Comparison of ENCODE assay signal across 12 cellular contexts in genomic region chr17:49439673-49440571, GRCh38.
DNase-seq lines count a peak whose midpoint lies in the region; FAIRE-seq lines count a peak whose summit lies in the region.
"Had no signal": no experiment of that assay in that cellular context is flagged by ENCODE, and none has a peak within 500 bp of the region (broad histone marks: within the 10 kb centered on the region; RNA-seq: fewer than 3 reads in every experiment).

No MANE protein-coding gene starts in this region.

- FAIRE-seq in RCC 7860 (lab: Jason Lieb, UNC) (no peak), urothelium cell line (lab: Jason Lieb, UNC) (peak; percentile 78)

- no peaks in the 10 kb centered on the region for H3K4me1 Mint-ChIP-seq in activated naive CD4-positive, alpha-beta T cell treated with anti-CD3 and anti-CD28 coated beads, Interleukin-2, amount 50 U/mL, for 24 hours

- no peak for DNase-seq in activated naive CD4-positive, alpha-beta T cell treated with Interleukin-2 at 50 U/mL for 16 hours
- DNase-seq in RCC 7860 (ENCODE audit: low spot score) = peak; percentile 79
- DNase-seq in islet precursor cell = peak; percentile 52
- peak; percentile 66 for DNase-seq in urothelium cell line (ENCODE audit: low spot score)
- DNase-seq in middle frontal gyrus (ENCODE audit: extremely low spot score, low spot score) = no peak
- DNase-seq in activated CD4-positive, alpha-beta T cell treated with anti-CD3 and anti-CD28 coated beads for 1 hour = no peak
- DNase-seq in GM03348 (ENCODE audit: low spot score) = no peak
- DNase-seq: activated CD4-positive, CD25-positive, alpha-beta regulatory T cell treated with anti-CD3 and anti-CD28 coated beads, Interleukin-2, amount 50 U/mL, for 72 hours; activated T-cell treated with anti-CD3 and anti-CD28 coated beads, Interleukin-2, amount 50 U/mL, for 72 hours; dorsolateral prefrontal cortex had no signal

- peaks cover 22% of the 10 kb centered on the region for H3K27me3 Mint-ChIP-seq in activated naive CD4-positive, alpha-beta T cell treated with anti-CD3 and anti-CD28 coated beads, Interleukin-2, amount 50 U/mL, for 24 hours

- no peak overlapping the region for H3K4me3 Mint-ChIP-seq in activated naive CD4-positive, alpha-beta T cell treated with anti-CD3 and anti-CD28 coated beads, Interleukin-2, amount 50 U/mL, for 24 hours
- H3K4me3 Mint-ChIP-seq: activated T-cell treated with anti-CD3 and anti-CD28 coated beads, Interleukin-2, amount 50 U/mL, for 72 hours; memory B cell had no signal

- no peaks in the 10 kb centered on the region for H3K9me3 Mint-ChIP-seq in activated naive CD4-positive, alpha-beta T cell treated with anti-CD3 and anti-CD28 coated beads, Interleukin-2, amount 50 U/mL, for 24 hours
- H3K9me3 Mint-ChIP-seq: activated T-cell treated with anti-CD3 and anti-CD28 coated beads, Interleukin-2, amount 50 U/mL, for 72 hours; memory B cell had no signal

- H3K27ac Mint-ChIP-seq in activated naive CD4-positive, alpha-beta T cell treated with anti-CD3 and anti-CD28 coated beads, Interleukin-2, amount 50 U/mL, for 24 hours = peak overlapping the region; percentile 68
- H3K27ac Mint-ChIP-seq: activated T-cell treated with anti-CD3 and anti-CD28 coated beads, Interleukin-2, amount 50 U/mL, for 72 hours; memory B cell had no signal

- H3K36me3 Mint-ChIP-seq in activated naive CD4-positive, alpha-beta T cell treated with anti-CD3 and anti-CD28 coated beads, Interleukin-2, amount 50 U/mL, for 24 hours = no peaks in the 10 kb centered on the region
- H3K36me3 Mint-ChIP-seq: memory B cell had no signal

Comparison
In these comparisons a context has a peak if more than half of its experiments do, and no peak if none do; other contexts are left out.
1. DNase-seq: peak in RCC 7860 (single experiment), islet precursor cell (single experiment) and urothelium cell line (single experiment); none in activated naive CD4-positive, alpha-beta T cell treated with Interleukin-2 at 50 U/mL for 16 hours (single experiment), middle frontal gyrus (single experiment), activated CD4-positive, alpha-beta T cell treated with anti-CD3 and anti-CD28 coated beads for 1 hour (single experiment) and GM03348 (single experiment).